1 cellular context compared by ENCODE assay signal in the genomic region with DNA sequence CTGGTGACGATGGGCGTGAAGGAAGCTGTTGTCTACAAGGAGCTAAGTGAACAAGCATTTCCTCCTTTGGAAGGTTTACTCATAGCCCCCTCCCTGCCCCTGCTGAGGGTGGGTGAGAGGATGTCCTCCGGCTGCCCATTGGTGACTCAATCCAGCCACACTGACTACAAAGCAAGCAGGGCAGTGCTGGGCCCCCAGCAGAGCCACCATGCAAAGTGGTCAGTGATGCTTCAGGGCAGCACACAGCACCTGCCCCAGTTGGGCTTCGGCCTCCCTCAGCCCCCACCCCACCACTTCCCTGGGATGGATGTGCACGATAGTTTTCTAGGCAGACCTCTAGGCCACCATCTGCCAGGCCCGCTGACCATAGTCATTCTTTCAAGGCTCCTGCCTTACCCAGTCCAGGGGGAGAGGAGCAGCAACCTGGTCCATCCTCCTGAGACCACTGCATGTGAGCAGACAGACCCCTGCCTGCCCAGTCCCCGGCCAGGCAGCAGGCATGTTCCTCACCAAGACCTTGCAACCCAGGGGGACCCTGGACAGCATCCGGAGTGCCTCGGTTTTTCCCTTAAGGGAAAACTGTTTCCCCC.
TF ChIP-seq lines count a peak whose summit lies in the region.

No MANE protein-coding gene starts in this region.

TF ChIP-seq in H1, 55 proteins besides CTCF, POLR2A, EP300 and RAD21 (continued from another document):
- TF ChIP-seq, protein P1, sequence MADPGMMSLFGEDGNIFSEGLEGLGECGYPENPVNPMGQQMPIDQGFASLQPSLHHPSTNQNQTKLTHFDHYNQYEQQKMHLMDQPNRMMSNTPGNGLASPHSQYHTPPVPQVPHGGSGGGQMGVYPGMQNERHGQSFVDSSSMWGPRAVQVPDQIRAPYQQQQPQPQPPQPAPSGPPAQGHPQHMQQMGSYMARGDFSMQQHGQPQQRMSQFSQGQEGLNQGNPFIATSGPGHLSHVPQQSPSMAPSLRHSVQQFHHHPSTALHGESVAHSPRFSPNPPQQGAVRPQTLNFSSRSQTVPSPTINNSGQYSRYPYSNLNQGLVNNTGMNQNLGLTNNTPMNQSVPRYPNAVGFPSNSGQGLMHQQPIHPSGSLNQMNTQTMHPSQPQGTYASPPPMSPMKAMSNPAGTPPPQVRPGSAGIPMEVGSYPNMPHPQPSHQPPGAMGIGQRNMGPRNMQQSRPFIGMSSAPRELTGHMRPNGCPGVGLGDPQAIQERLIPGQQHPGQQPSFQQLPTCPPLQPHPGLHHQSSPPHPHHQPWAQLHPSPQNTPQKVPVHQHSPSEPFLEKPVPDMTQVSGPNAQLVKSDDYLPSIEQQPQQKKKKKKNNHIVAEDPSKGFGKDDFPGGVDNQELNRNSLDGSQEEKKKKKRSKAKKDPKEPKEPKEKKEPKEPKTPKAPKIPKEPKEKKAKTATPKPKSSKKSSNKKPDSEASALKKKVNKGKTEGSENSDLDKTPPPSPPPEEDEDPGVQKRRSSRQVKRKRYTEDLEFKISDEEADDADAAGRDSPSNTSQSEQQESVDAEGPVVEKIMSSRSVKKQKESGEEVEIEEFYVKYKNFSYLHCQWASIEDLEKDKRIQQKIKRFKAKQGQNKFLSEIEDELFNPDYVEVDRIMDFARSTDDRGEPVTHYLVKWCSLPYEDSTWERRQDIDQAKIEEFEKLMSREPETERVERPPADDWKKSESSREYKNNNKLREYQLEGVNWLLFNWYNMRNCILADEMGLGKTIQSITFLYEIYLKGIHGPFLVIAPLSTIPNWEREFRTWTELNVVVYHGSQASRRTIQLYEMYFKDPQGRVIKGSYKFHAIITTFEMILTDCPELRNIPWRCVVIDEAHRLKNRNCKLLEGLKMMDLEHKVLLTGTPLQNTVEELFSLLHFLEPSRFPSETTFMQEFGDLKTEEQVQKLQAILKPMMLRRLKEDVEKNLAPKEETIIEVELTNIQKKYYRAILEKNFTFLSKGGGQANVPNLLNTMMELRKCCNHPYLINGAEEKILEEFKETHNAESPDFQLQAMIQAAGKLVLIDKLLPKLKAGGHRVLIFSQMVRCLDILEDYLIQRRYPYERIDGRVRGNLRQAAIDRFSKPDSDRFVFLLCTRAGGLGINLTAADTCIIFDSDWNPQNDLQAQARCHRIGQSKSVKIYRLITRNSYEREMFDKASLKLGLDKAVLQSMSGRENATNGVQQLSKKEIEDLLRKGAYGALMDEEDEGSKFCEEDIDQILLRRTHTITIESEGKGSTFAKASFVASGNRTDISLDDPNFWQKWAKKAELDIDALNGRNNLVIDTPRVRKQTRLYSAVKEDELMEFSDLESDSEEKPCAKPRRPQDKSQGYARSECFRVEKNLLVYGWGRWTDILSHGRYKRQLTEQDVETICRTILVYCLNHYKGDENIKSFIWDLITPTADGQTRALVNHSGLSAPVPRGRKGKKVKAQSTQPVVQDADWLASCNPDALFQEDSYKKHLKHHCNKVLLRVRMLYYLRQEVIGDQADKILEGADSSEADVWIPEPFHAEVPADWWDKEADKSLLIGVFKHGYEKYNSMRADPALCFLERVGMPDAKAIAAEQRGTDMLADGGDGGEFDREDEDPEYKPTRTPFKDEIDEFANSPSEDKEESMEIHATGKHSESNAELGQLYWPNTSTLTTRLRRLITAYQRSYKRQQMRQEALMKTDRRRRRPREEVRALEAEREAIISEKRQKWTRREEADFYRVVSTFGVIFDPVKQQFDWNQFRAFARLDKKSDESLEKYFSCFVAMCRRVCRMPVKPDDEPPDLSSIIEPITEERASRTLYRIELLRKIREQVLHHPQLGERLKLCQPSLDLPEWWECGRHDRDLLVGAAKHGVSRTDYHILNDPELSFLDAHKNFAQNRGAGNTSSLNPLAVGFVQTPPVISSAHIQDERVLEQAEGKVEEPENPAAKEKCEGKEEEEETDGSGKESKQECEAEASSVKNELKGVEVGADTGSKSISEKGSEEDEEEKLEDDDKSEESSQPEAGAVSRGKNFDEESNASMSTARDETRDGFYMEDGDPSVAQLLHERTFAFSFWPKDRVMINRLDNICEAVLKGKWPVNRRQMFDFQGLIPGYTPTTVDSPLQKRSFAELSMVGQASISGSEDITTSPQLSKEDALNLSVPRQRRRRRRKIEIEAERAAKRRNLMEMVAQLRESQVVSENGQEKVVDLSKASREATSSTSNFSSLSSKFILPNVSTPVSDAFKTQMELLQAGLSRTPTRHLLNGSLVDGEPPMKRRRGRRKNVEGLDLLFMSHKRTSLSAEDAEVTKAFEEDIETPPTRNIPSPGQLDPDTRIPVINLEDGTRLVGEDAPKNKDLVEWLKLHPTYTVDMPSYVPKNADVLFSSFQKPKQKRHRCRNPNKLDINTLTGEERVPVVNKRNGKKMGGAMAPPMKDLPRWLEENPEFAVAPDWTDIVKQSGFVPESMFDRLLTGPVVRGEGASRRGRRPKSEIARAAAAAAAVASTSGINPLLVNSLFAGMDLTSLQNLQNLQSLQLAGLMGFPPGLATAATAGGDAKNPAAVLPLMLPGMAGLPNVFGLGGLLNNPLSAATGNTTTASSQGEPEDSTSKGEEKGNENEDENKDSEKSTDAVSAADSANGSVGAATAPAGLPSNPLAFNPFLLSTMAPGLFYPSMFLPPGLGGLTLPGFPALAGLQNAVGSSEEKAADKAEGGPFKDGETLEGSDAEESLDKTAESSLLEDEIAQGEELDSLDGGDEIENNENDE (IDR thresholded peaks at IDR 0.05; ENCODE audit: insufficient replicate concordance, low read length) = no peak
- TF ChIP-seq POU5F1 (IDR thresholded peaks at IDR 0.05; ENCODE audit: low read depth, low read length) (no peak), GABPA (IDR thresholded peaks at IDR 0.05; ENCODE audit: borderline replicate concordance, insufficient read depth, low read length) (no peak)
- TF ChIP-seq, protein P2, sequence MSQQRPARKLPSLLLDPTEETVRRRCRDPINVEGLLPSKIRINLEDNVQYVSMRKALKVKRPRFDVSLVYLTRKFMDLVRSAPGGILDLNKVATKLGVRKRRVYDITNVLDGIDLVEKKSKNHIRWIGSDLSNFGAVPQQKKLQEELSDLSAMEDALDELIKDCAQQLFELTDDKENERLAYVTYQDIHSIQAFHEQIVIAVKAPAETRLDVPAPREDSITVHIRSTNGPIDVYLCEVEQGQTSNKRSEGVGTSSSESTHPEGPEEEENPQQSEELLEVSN (IDR thresholded peaks at IDR 0.05) = no peak
TF ChIP-seq in H1: peak in this region for 0.
